ENCODE assay signal across 1 cellular context in the genomic region with DNA sequence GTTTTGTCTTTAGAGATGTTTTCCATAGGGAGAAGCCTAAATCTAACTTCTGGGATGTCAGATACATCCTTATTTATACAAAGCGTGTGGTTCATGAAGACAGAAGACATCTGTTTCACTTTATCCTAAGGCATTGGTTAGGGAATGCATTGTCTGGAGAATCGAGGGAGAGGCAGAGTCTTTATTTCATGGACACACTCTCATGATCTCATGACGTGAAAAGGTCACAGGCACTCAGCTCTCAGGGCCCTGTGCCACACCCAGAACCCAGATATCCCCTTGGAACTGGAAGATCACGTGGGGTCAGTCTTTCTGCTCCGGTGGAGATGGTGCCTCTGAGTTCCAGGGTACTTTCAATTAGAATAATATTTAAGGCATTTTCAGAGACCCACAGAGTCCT.
TF ChIP-seq lines count a peak whose summit lies in the region.

No MANE protein-coding gene starts in this region.

TF ChIP-seq in IMR-90, 13 proteins besides CTCF, POLR2A, EP300 and RAD21 (continued from another document):
- no peak for TF ChIP-seq FOS (IDR thresholded peaks at IDR 0.05; ENCODE audit: low read depth, low read length)
- TF ChIP-seq RCOR1 (IDR thresholded peaks at IDR 0.05; ENCODE audit: insufficient replicate concordance, low read length): no peak
- no peak for TF ChIP-seq SMC3 (IDR thresholded peaks at IDR 0.05; ENCODE audit: low read depth, low read length)
- TF ChIP-seq CHD1 (IDR thresholded peaks at IDR 0.05; ENCODE audit: low read depth, low read length): no peak
TF ChIP-seq in IMR-90: peak in this region for 0.
